Comparison of ENCODE assay signal across 30 cellular contexts in the genomic region with DNA sequence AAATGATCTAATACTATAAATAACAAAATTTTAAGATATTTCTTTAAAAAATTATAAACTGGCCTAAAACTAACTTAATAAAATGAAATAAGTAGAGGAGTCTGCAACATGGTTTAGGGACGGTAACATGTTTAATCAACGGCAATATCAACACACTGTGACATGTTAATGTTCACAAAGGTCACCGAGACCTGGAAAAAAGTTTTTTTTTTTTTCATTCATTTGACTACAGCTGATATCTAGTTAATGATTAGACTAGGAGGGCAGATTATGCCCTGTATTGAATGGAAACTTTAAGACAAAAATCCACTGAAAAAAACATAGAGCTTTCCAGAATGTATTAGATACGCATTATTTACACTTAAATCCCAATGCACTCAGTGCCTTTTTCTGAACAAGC.
"Had no signal": no experiment of that assay in that cellular context is flagged by ENCODE, and none has a peak within 500 bp of the region (broad histone marks: within the 10 kb centered on the region; RNA-seq: fewer than 3 reads in every experiment).

No MANE protein-coding gene starts in this region.

- H3K4me3 ChIP-seq: adrenal gland, cardiac muscle cell, coronary artery, dorsolateral prefrontal cortex, left lung, lung, neural progenitor cell, sigmoid colon, smooth muscle cell, uterus had no signal

- H3K27me3 ChIP-seq: adrenal gland, cardiac muscle cell, dorsolateral prefrontal cortex, left lung, neural progenitor cell, sigmoid colon, uterus had no signal

- DNase-seq: activated CD4-positive, alpha-beta T cell treated with anti-CD3 and anti-CD28 coated beads for 48 hours; activated CD4-positive, alpha-beta T cell treated with anti-CD3 and anti-CD28 coated beads, Interleukin-2, amount 50 U/mL, for 48 hours; activated CD8-positive, alpha-beta memory T cell treated with anti-CD3 and anti-CD28 coated beads for 24 hours; activated effector memory CD4-positive, alpha-beta T cell treated with Interleukin-2 at 50 U/mL for 16 hours; activated naive CD4-positive, alpha-beta T cell treated with Interleukin-2 at 50 U/mL for 16 hours; adrenal gland; aorta; dorsolateral prefrontal cortex; effector memory CD8-positive, alpha-beta T cell; head of caudate nucleus; hypothalamus; immature natural killer cell; left lung; mesendoderm; natural killer cell; retina; sigmoid colon; stimulated activated CD4-positive, alpha-beta T cell treated with anti-CD3 and anti-CD28 coated beads, Interleukin-1b, Interleukin-23, amount 100 ng/mL, for 48 hours; stimulated activated CD4-positive, alpha-beta T cell treated with anti-CD3 and anti-CD28 coated beads, Interleukin-4, amount 100 ng/mL, for 4 hours; stimulated activated CD8-positive, alpha-beta memory T cell treated with anti-CD3 and anti-CD28 coated beads, Interleukin-4, amount 100 ng/mL, for 48 hours; stimulated activated naive CD8-positive, alpha-beta T cell treated with anti-CD3 and anti-CD28 coated beads, Interleukin-15, amount 100 ng/mL, for 72 hours; substantia nigra; uterus had no signal

- ATAC-seq: effector memory CD8-positive, alpha-beta T cell; natural killer cell; stimulated activated memory B cell treated with anti-CD40 and anti-IgM and Interleukin-4, amounts not matched to agents 10 μg/mL and 1 μg/mL and 100 μg/mL, for 72 hours; stimulated activated naive CD8-positive, alpha-beta T cell treated with anti-CD3 and anti-CD28 coated beads, Interleukin-15, amount 100 ng/mL, for 72 hours had no signal

- H3K4me1 ChIP-seq: adrenal gland, sigmoid colon, uterus had no signal

- H3K36me3 ChIP-seq: adrenal gland, cardiac muscle cell, neural progenitor cell, sigmoid colon, uterus had no signal

- H3K9me3 ChIP-seq: left lung, sigmoid colon, uterus had no signal

- H3K27ac ChIP-seq: adrenal gland, cardiac muscle cell, coronary artery, left lung, neural progenitor cell, sigmoid colon, uterus had no signal

- FAIRE-seq: endothelial cell of umbilical vein had no signal
